ENCODE assay signal across 19 cellular contexts in the genomic region with DNA sequence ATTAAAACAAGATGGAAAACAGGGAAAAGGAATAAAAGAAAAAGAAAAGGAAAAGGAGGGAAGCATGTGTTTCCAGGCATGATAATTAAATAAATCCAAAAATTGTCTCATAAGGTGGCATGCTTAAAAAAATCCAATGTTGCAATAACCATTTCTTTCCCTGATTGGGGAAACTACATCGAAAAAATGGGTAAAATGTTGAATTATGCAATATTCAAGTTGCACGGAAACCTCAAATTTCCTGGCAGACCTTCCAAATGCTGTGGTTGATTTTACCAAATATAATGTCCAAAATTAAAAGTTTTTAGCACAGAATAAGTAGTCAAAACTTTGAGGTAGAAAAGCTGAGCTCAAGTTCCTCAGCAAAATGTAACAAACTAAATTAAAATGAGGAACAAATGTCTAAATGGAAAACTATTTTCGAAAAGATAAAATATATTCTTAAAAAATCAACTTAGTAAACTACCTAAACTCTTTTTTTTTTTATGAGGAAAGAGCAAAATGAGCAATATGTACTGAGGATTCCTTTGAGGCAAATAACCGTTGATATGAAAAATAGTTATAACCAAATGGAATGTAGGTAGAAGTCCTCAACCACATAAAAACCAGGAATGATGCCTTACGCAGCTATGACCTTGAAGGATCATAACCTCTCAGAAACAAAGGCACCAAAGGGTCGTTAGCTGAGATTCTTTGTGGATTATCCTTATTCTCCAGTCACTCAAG. TPM values are rescaled to one million over a fixed set of nuclear protein-coding genes. Genes with fewer than 3 reads are reported as not detected.
DNase-seq lines count a peak whose midpoint lies in the region; ATAC-seq and TF ChIP-seq lines count a peak whose summit lies in the region.
"Had no signal": no experiment of that assay in that cellular context is flagged by ENCODE, and none has a peak within 500 bp of the region (broad histone marks: within the 10 kb centered on the region; RNA-seq: fewer than 3 reads in every experiment).

No MANE protein-coding gene starts in this region.

- H3K79me2 ChIP-seq in GM23248 (ENCODE audit: insufficient read depth): no peaks in the 10 kb centered on the region

- no peak overlapping the region for H3K9ac ChIP-seq in GM23248

- no peaks in the 10 kb centered on the region for H3K36me3 Mint-ChIP-seq in natural killer cell treated with Interleukin-12 subunit alpha and Interleukin-12 subunit beta and Interleukin-15 and Interleukin-18, amount 100 ng/mL, for 72 hours
- no peaks in the 10 kb centered on the region for H3K36me3 Mint-ChIP-seq in mesothelial cell of epicardium
- H3K36me3 Mint-ChIP-seq: activated naive CD4-positive, alpha-beta T cell treated with anti-CD3 and anti-CD28 coated beads, Interleukin-2, amount 10 ng/mL, durations not matched to agents 7 days and 5 days had no signal

- H3K36me3 ChIP-seq in GM23248 (ENCODE audit: low read depth): no peaks in the 10 kb centered on the region
- H3K36me3 ChIP-seq: sigmoid colon, upper lobe of left lung had no signal

- H3K4me3 ChIP-seq in GM23248 (no peak overlapping the region; the same call in 1 of the 2 replicates), fibroblast of the aortic adventitia (ENCODE audit: low read depth, low read length) (no peak overlapping the region)
- H3K4me3 ChIP-seq: sigmoid colon, upper lobe of left lung had no signal

- no peak for TF ChIP-seq CTCF in AG09319 (IDR thresholded peaks at IDR 0.05; ENCODE audit: low read depth, low read length)
- TF ChIP-seq CTCF in fibroblast of the aortic adventitia (IDR thresholded peaks at IDR 0.05; ENCODE audit: insufficient read depth, low read length): no peak
- no peak for TF ChIP-seq CTCF in mesothelial cell of epicardium (IDR thresholded peaks at IDR 0.05; ENCODE audit: unreplicated experiment)

- no peaks in the 10 kb centered on the region for H3K9me3 Mint-ChIP-seq in natural killer cell treated with Interleukin-12 subunit alpha and Interleukin-12 subunit beta and Interleukin-15 and Interleukin-18, amount 100 ng/mL, for 72 hours
- H3K9me3 Mint-ChIP-seq in mesothelial cell of epicardium: no peaks in the 10 kb centered on the region
- H3K9me3 Mint-ChIP-seq: activated naive CD4-positive, alpha-beta T cell treated with anti-CD3 and anti-CD28 coated beads, Interleukin-2, amount 10 ng/mL, durations not matched to agents 7 days and 5 days; memory B cell; T-helper 2 cell treated with Interferon-gamma antibody and Interleukin-4, amounts not matched to agents 5 μg/mL and 100 μg/mL, for 36 hours had no signal

- no peak overlapping the region for H3K27ac Mint-ChIP-seq in natural killer cell treated with Interleukin-12 subunit alpha and Interleukin-12 subunit beta and Interleukin-15 and Interleukin-18, amount 100 ng/mL, for 72 hours
- no peak overlapping the region for H3K27ac Mint-ChIP-seq in mesothelial cell of epicardium
- H3K27ac Mint-ChIP-seq: activated naive CD4-positive, alpha-beta T cell treated with anti-CD3 and anti-CD28 coated beads, Interleukin-2, amount 10 ng/mL, durations not matched to agents 7 days and 5 days; memory B cell; T-helper 2 cell treated with Interferon-gamma antibody and Interleukin-4, amounts not matched to agents 5 μg/mL and 100 μg/mL, for 36 hours had no signal

- H3K4me3 Mint-ChIP-seq in natural killer cell treated with Interleukin-12 subunit alpha and Interleukin-12 subunit beta and Interleukin-15 and Interleukin-18, amount 100 ng/mL, for 72 hours: no peak overlapping the region
- no peak overlapping the region for H3K4me3 Mint-ChIP-seq in mesothelial cell of epicardium
- H3K4me3 Mint-ChIP-seq: activated naive CD4-positive, alpha-beta T cell treated with anti-CD3 and anti-CD28 coated beads, Interleukin-2, amount 10 ng/mL, durations not matched to agents 7 days and 5 days; memory B cell; T-helper 2 cell treated with Interferon-gamma antibody and Interleukin-4, amounts not matched to agents 5 μg/mL and 100 μg/mL, for 36 hours had no signal

- H3K4me2 ChIP-seq in GM23248 (ENCODE audit: unreplicated experiment): peak overlapping the region; percentile 51

- peak overlapping the region; percentile 56 for H3K27ac ChIP-seq in GM23248

- in situ Hi-C loops in GM23248 (cut with MboI): loop anchor here (10.0 to 25.0 kb wide), 3 partner anchors 180 to 423 kb away; a partner anchor contains a TSS

- no peaks in the 10 kb centered on the region for H3K9me2 ChIP-seq in GM23248 (ENCODE audit: insufficient read depth)

- no peaks in the 10 kb centered on the region for H3K27me3 Mint-ChIP-seq in natural killer cell treated with Interleukin-12 subunit alpha and Interleukin-12 subunit beta and Interleukin-15 and Interleukin-18, amount 100 ng/mL, for 72 hours
- H3K27me3 Mint-ChIP-seq in mesothelial cell of epicardium (ENCODE audit: low read depth): no peaks in the 10 kb centered on the region
- H3K27me3 Mint-ChIP-seq: activated naive CD4-positive, alpha-beta T cell treated with anti-CD3 and anti-CD28 coated beads, Interleukin-2, amount 10 ng/mL, durations not matched to agents 7 days and 5 days; memory B cell had no signal

- H3K4me1 ChIP-seq in GM23248 (ENCODE audit: insufficient read depth): peaks cover 35% of the 10 kb centered on the region
- H3K4me1 ChIP-seq: upper lobe of left lung had no signal

- DNase-seq in AG09319 (ENCODE audit: extremely low read depth, low read depth) (peak; percentile 77), GM23248 (peak; percentile 76), SKM-1 (lab: John Stamatoyannopoulos, UW; ENCODE audit: unreplicated experiment) (peak; percentile 34), fibroblast of the aortic adventitia (ENCODE audit: low read depth) (peak; percentile 94), NCI-H1694 (lab: John Stamatoyannopoulos, UW) (no peak), mesothelial cell of epicardium (ENCODE audit: low spot score in 2 of 2, unreplicated experiment in 2 of 2) (no peak), germinal center (ENCODE audit: low spot score) (no peak)
- no peak for DNase-seq in natural killer cell treated with Interleukin-12 subunit alpha and Interleukin-12 subunit beta and Interleukin-15 and Interleukin-18, amount 100 ng/mL, for 72 hours (ENCODE audit: low spot score)
- DNase-seq: activated CD4-positive, alpha-beta T cell treated with anti-CD3 and anti-CD28 coated beads for 4 hours; activated naive CD4-positive, alpha-beta T cell treated with anti-CD3 and anti-CD28 coated beads, Interleukin-2, amount 10 ng/mL, durations not matched to agents 7 days and 5 days; DMS79; effector memory CD4-positive, alpha-beta T cell; Karpas-422; NCI-H774; sigmoid colon; stimulated activated CD4-positive, alpha-beta T cell treated with anti-CD3 and anti-CD28 coated beads, Interleukin-4, amount 100 ng/mL, for 24 hours; upper lobe of left lung had no signal

- no peaks in the 10 kb centered on the region for H3K4me1 Mint-ChIP-seq in natural killer cell treated with Interleukin-12 subunit alpha and Interleukin-12 subunit beta and Interleukin-15 and Interleukin-18, amount 100 ng/mL, for 72 hours (ENCODE audit: low read depth in 2 of 2)
- no peaks in the 10 kb centered on the region for H3K4me1 Mint-ChIP-seq in mesothelial cell of epicardium
- H3K4me1 Mint-ChIP-seq: activated naive CD4-positive, alpha-beta T cell treated with anti-CD3 and anti-CD28 coated beads, Interleukin-2, amount 10 ng/mL, durations not matched to agents 7 days and 5 days; memory B cell had no signal

- no peak overlapping the region; the same call in 1 of the 2 replicates for H2AFZ ChIP-seq in GM23248

- H3F3A ChIP-seq in GM23248 (ENCODE audit: insufficient read depth): peaks cover 29% of the 10 kb centered on the region

- WGBS in GM23248 (ENCODE audit: low coverage in 1 of 2, low lambda C conversion rate in 2 of 2, missing lambda C conversion rate in 2 of 2), 2 experiments: 6 to 13% methylated on average over 6 of the region's 6 CpGs

- H3K9me3 ChIP-seq in GM23248 (ENCODE audit: low read depth): no peaks in the 10 kb centered on the region
- H3K9me3 ChIP-seq: sigmoid colon, upper lobe of left lung had no signal

- ATAC-seq in natural killer cell treated with Interleukin-12 subunit alpha and Interleukin-12 subunit beta and Interleukin-15 and Interleukin-18, amount 100 ng/mL, for 72 hours: no peak

- H4K20me1 ChIP-seq in GM23248 (ENCODE audit: insufficient read depth): no peaks in the 10 kb centered on the region

- H3K27me3 ChIP-seq in GM23248 (replicated peaks; ENCODE audit: insufficient read depth): no peaks in the 10 kb centered on the region
- H3K27me3 ChIP-seq: sigmoid colon, upper lobe of left lung had no signal

RNA-seq across cellular contexts. Expression of a gene that starts 52.6 kb away (rescaled TPM):
- total RNA-seq in GM23248 (2014; rRNA removed; shearing (Covaris generic)): 0.11 and 0.13 TPM in 2 replicates
- 0.03 and 0.05 TPM in 2 replicates for polyA plus RNA-seq in GM23248 (2016; fragmentation: Nextera tagmentation; extraction: Ambion mirVana)
- total RNA-seq in fibroblast of the aortic adventitia (ENCODE audit: low replicate concordance) (0.18 and 0.49 TPM in 2 replicates), mesothelial cell of epicardium (9.3 to 12.0 TPM (median 11.1 TPM) in 3 replicates)
- 1 to 10 TPM; 2.6 to 5.5 TPM for total RNA-seq in natural killer cell treated with Interleukin-12 subunit alpha and Interleukin-12 subunit beta and Interleukin-15 and Interleukin-18, amount 100 ng/mL, for 72 hours

Comparison
In these comparisons a context has a peak if more than half of its experiments do, and no peak if none do; other contexts are left out.
1. DNase-seq: peak in AG09319 (single experiment), GM23248 (single experiment), SKM-1 (single experiment) and fibroblast of the aortic adventitia (single experiment); none in NCI-H1694 (single experiment), natural killer cell treated with Interleukin-12 subunit alpha and Interleukin-12 subunit beta and Interleukin-15 and Interleukin-18, amount 100 ng/mL, for 72 hours (single experiment), mesothelial cell of epicardium (0 of 2) and germinal center (single experiment).